In the genomic region with DNA sequence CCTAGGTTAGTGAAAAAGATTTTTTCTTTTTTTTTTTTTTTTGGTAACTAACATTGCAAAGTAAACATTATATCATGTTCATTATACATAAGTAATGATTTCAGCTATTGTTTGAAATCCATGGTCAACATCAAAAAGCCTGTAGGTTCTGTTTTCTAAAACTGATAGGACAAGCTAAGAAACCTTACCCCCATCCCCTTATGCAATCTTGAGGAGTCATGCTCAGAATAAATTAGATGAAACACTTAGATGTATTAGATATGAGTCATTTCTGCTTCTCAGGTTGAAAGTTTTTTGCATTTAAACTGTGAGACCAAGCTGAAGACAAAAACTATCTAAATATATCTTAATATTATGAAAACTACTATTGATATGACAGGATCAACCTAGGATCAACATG, we compare ENCODE assay signal across 22 cellular contexts. TPM values are rescaled to one million over a fixed set of nuclear protein-coding genes. Genes with fewer than 3 reads are reported as not detected.
A peak's percentile ranks its signal among the peaks of the same experiment; 100 is the strongest.
DNase-seq lines count a peak whose midpoint lies in the region; ATAC-seq and TF ChIP-seq lines count a peak whose summit lies in the region.
"Had no signal": no experiment of that assay in that cellular context is flagged by ENCODE, and none has a peak within 500 bp of the region (broad histone marks: within the 10 kb centered on the region; RNA-seq: fewer than 3 reads in every experiment).

No MANE protein-coding gene starts in this region.

- no peaks in the 10 kb centered on the region for H3K9me1 ChIP-seq in IMR-90 (ENCODE audit: insufficient read depth, low read length)

- H3K79me2 ChIP-seq in smooth muscle cell (ENCODE audit: low read depth), result no peaks in the 10 kb centered on the region

- no peaks in the 10 kb centered on the region; a peak in 1 of 4 replicates for H3K79me1 ChIP-seq in IMR-90 (ENCODE audit: low read depth in 1 of 2, low read length in 2 of 2)

- H3K4me1 ChIP-seq in IMR-90 (ENCODE audit: control insufficient read depth, insufficient read depth, low read length) (no peaks in the 10 kb centered on the region; the same call in 1 of the 2 replicates), smooth muscle cell (ENCODE audit: low read depth) (no peaks in the 10 kb centered on the region)

- H3K18ac ChIP-seq in IMR-90 (ENCODE audit: low read depth, low read length), result no peak overlapping the region

- no peaks in the 10 kb centered on the region for H3K27me3 ChIP-seq in IMR-90 (ENCODE audit: control insufficient read depth, insufficient read depth, low read length)
- H3K27me3 ChIP-seq in smooth muscle cell (ENCODE audit: low read depth), result no peaks in the 10 kb centered on the region

- CTCF ChIA-PET in IMR-90 (lab: Yijun Ruan, JAX), result interaction anchor here (0.6 kb wide), 1 partner anchor 655 kb away, joined by 3 read pairs; no protein-coding TSS in a partner anchor
- CTCF ChIA-PET in activated naive CD4-positive, alpha-beta T cell treated with anti-CD3 and anti-CD28 coated beads, Interleukin-2, amount 10 ng/mL, durations not matched to agents 7 days and 5 days (lab: Charles Lee), result no interaction called here

- intact Hi-C loops in IMR-90 (cut with micrococcal nuclease), result no loop called here

- peak; percentile 37; the same call in 1 of the 2 replicates for ATAC-seq in IMR-90 (ENCODE audit: low read depth)

- no peak for TF ChIP-seq RAD21 in IMR-90 (IDR thresholded peaks at IDR 0.05; ENCODE audit: low read length)

- TF ChIP-seq POLR2A in IMR-90 (IDR thresholded peaks at IDR 0.05; ENCODE audit: low read depth, low read length), result no peak

- no peak overlapping the region for H2BK20ac ChIP-seq in IMR-90 (ENCODE audit: low read depth, low read length)

- no peaks in the 10 kb centered on the region for H3K36me3 Mint-ChIP-seq in activated naive CD4-positive, alpha-beta T cell treated with anti-CD3 and anti-CD28 coated beads, Interleukin-2, amount 10 ng/mL, durations not matched to agents 7 days and 5 days

- no peak overlapping the region for H2AK9ac ChIP-seq in IMR-90 (replicated peaks; ENCODE audit: low read depth, low read length, poor library complexity)

- no peak overlapping the region for H2AK5ac ChIP-seq in IMR-90 (ENCODE audit: low read depth, low read length)

- H3K14ac ChIP-seq in IMR-90 (replicated peaks; ENCODE audit: low read depth, low read length), result no peak overlapping the region

- in situ Hi-C loops in IMR-90 (cut with MboI; ENCODE audit: low sequenced_read_pairs), result no loop called here

- no peak overlapping the region for H4K91ac ChIP-seq in IMR-90 (ENCODE audit: insufficient read depth, low read depth, low read length)

- H3F3A ChIP-seq in smooth muscle cell (ENCODE audit: low read depth), result no peaks in the 10 kb centered on the region

- no peak overlapping the region for H3K27ac Mint-ChIP-seq in activated naive CD4-positive, alpha-beta T cell treated with anti-CD3 and anti-CD28 coated beads, Interleukin-2, amount 10 ng/mL, durations not matched to agents 7 days and 5 days
- H3K27ac Mint-ChIP-seq: H9 had no signal

- H2BK15ac ChIP-seq in IMR-90 (ENCODE audit: low read depth, low read length), result no peak overlapping the region

- no peak overlapping the region for H3K23ac ChIP-seq in IMR-90 (ENCODE audit: low read depth, low read length)

- no peak overlapping the region for H4K5ac ChIP-seq in IMR-90 (ENCODE audit: low read depth, low read length)

- no peak overlapping the region for H3K56ac ChIP-seq in IMR-90 (ENCODE audit: extremely low read depth, insufficient read depth, low read length)

- H3K36me3 ChIP-seq in IMR-90 (ENCODE audit: control insufficient read depth, insufficient read depth, low read length) (no peaks in the 10 kb centered on the region), smooth muscle cell (ENCODE audit: low read depth) (no peaks in the 10 kb centered on the region)

- H3K4me3 ChIP-seq in IMR-90 (ENCODE audit: insufficient read depth, low read depth, low read length), result no peak overlapping the region
- H3K4me3 ChIP-seq in smooth muscle cell, result no peak overlapping the region
- H3K4me3 ChIP-seq: PC-9 had no signal

- H3K4me1 Mint-ChIP-seq in activated naive CD4-positive, alpha-beta T cell treated with anti-CD3 and anti-CD28 coated beads, Interleukin-2, amount 10 ng/mL, durations not matched to agents 7 days and 5 days, result no peaks in the 10 kb centered on the region

- dilution Hi-C loops in IMR-90 (cut with HindIII; ENCODE audit: low sequenced_read_pairs, unreplicated experiment), result no loop called here

- no peak overlapping the region for H2BK5ac ChIP-seq in IMR-90 (ENCODE audit: low read depth, low read length, poor library complexity, severe bottlenecking)

- no peaks in the 10 kb centered on the region for H3K27me3 Mint-ChIP-seq in activated naive CD4-positive, alpha-beta T cell treated with anti-CD3 and anti-CD28 coated beads, Interleukin-2, amount 10 ng/mL, durations not matched to agents 7 days and 5 days

- H2BK120ac ChIP-seq in IMR-90 (ENCODE audit: low read depth, low read length), result no peak overlapping the region

- H3K27ac ChIP-seq in IMR-90 (ENCODE audit: insufficient read depth, low read length) (no peak overlapping the region), smooth muscle cell (ENCODE audit: low read depth) (no peak overlapping the region)
- H3K27ac ChIP-seq: PC-9 had no signal

- POLR2A ChIA-PET in IMR-90 (lab: Charles Lee; ENCODE audit: unreplicated experiment), result no interaction called here

- H4K8ac ChIP-seq in IMR-90 (ENCODE audit: low read depth in 2 of 2, low read length in 2 of 2), result no peak overlapping the region

- H3K9me3 Mint-ChIP-seq in activated naive CD4-positive, alpha-beta T cell treated with anti-CD3 and anti-CD28 coated beads, Interleukin-2, amount 10 ng/mL, durations not matched to agents 7 days and 5 days, result peaks cover 23% of the 10 kb centered on the region

- no peak for TF ChIP-seq CTCF in AG09319 (IDR thresholded peaks at IDR 0.05; ENCODE audit: low read depth, low read length)
- no peak for TF ChIP-seq CTCF in IMR-90 (conservative IDR thresholded peaks at IDR 0.05; ENCODE audit: low read depth, low read length)
- no peak for TF ChIP-seq CTCF in smooth muscle cell (IDR thresholded peaks at IDR 0.05; ENCODE audit: borderline replicate concordance, insufficient read depth, poor library complexity, severe bottlenecking)

- H3K9ac ChIP-seq in IMR-90 (ENCODE audit: low read depth, low read length) (no peak overlapping the region), smooth muscle cell (ENCODE audit: low read depth) (no peak overlapping the region)

- no peak overlapping the region for H3K4ac ChIP-seq in IMR-90 (ENCODE audit: low read depth, low read length)

- H3K4me3 Mint-ChIP-seq in activated naive CD4-positive, alpha-beta T cell treated with anti-CD3 and anti-CD28 coated beads, Interleukin-2, amount 10 ng/mL, durations not matched to agents 7 days and 5 days, result no peak overlapping the region
- H3K4me3 Mint-ChIP-seq: H9 had no signal

- H2AFZ ChIP-seq in IMR-90 (replicated peaks; ENCODE audit: low read length, poor library complexity), result no peak overlapping the region
- H2AFZ ChIP-seq in smooth muscle cell (ENCODE audit: low read depth), result no peak overlapping the region
- H2AFZ ChIP-seq: PC-9 had no signal

- H4K20me1 ChIP-seq in IMR-90 (ENCODE audit: insufficient read depth, low read length) (no peaks in the 10 kb centered on the region), smooth muscle cell (ENCODE audit: low read depth) (no peaks in the 10 kb centered on the region)

- DNase-seq in AG09319 (ENCODE audit: extremely low read depth, low read depth) (peak; percentile 5), IMR-90 (peak; percentile 77), astrocyte of the hippocampus (ENCODE audit: low read depth, low spot score) (peak; percentile 12), iris pigment epithelial cell (ENCODE audit: low read depth) (peak; percentile 73), hippocampal formation (lab: John Stamatoyannopoulos, UW) (no peak), smooth muscle cell (lab: John Stamatoyannopoulos, UW; ENCODE audit: unreplicated experiment) (no peak), GDM1 (lab: John Stamatoyannopoulos, UW) (no peak)
- DNase-seq in activated naive CD4-positive, alpha-beta T cell treated with anti-CD3 and anti-CD28 coated beads, Interleukin-2, amount 10 ng/mL, durations not matched to agents 7 days and 5 days, result no peak
- DNase-seq: C1 segment of cervical spinal cord, DND-41, GF-D8, H9, KBM-7, NCI-H1417, NCI-H187, NCI-H2107, NCI-H2227 treated with DMSO at 0.1 percent for 48 hours, NCI-H510A treated with DMSO at 0.1 percent for 48 hours, NCI-H774 had no signal

- BruUV-seq in IMR-90 (replicated peaks; lab: Mats Ljungman, UMichigan), result no TSS peak

- H3K4me2 ChIP-seq in IMR-90 (ENCODE audit: low read depth, low read length) (no peak overlapping the region), smooth muscle cell (no peak overlapping the region)
- H3K4me2 ChIP-seq: PC-9 had no signal

- no peaks in the 10 kb centered on the region for H3K9me3 ChIP-seq in IMR-90 (ENCODE audit: control insufficient read depth, insufficient read depth, low read length)
- no peaks in the 10 kb centered on the region for H3K9me3 ChIP-seq in smooth muscle cell (replicated peaks; ENCODE audit: low read depth)

TF ChIP-seq in IMR-90, 13 proteins besides CTCF, POLR2A, EP300 and RAD21 (continues in another document):
- TF ChIP-seq MAZ (IDR thresholded peaks at IDR 0.05; ENCODE audit: borderline replicate concordance, low read depth, low read length) (0 out of 2 replicates have a peak, but pooled peaks have one; percentile 13), MAFK (IDR thresholded peaks at IDR 0.05; ENCODE audit: low read depth, low read length) (no peak), MXI1 (IDR thresholded peaks at IDR 0.05; ENCODE audit: borderline replicate concordance, low read depth, low read length) (no peak), CEBPB (IDR thresholded peaks at IDR 0.05; ENCODE audit: low read depth, low read length) (peak; percentile 91), FOS (IDR thresholded peaks at IDR 0.05; ENCODE audit: low read depth, low read length) (peak; percentile 70; the same call in 1 of the 2 replicates)
- TF ChIP-seq, protein P1, sequence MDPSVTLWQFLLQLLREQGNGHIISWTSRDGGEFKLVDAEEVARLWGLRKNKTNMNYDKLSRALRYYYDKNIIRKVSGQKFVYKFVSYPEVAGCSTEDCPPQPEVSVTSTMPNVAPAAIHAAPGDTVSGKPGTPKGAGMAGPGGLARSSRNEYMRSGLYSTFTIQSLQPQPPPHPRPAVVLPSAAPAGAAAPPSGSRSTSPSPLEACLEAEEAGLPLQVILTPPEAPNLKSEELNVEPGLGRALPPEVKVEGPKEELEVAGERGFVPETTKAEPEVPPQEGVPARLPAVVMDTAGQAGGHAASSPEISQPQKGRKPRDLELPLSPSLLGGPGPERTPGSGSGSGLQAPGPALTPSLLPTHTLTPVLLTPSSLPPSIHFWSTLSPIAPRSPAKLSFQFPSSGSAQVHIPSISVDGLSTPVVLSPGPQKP (IDR thresholded peaks at IDR 0.05; ENCODE audit: borderline replicate concordance, low read depth, low read length), result no peak

RNA-seq across cellular contexts. Expression of a gene that starts 39.0 kb away (rescaled TPM):
- not detected in 2 replicates for total RNA-seq in IMR-90 (2012; rRNA removed)
- polyA plus RNA-seq in IMR-90 (2012; rRNA removed), result not detected in 2 replicates
- polyA plus RNA-seq in IMR-90 (2012; cell fraction: cytosol; rRNA removed), result not detected in 2 replicates
- polyA plus RNA-seq in IMR-90 (2012; cell fraction: nucleus; rRNA removed; ENCODE audit: low replicate concordance), result not detected in 2 replicates
- total RNA-seq in smooth muscle cell, result not detected in 2 replicates
- polyA plus RNA-seq in smooth muscle cell, result not detected in 2 replicates
- total RNA-seq: A673, H9, PC-9, SK-MEL-5 had no signal

Comparison
In these comparisons a context has a peak if more than half of its experiments do, and no peak if none do; other contexts are left out.
1. DNase-seq: peak in AG09319 (single experiment), IMR-90 (single experiment), astrocyte of the hippocampus (single experiment) and iris pigment epithelial cell (single experiment); none in hippocampal formation (0 of 2), smooth muscle cell (single experiment), activated naive CD4-positive, alpha-beta T cell treated with anti-CD3 and anti-CD28 coated beads, Interleukin-2, amount 10 ng/mL, durations not matched to agents 7 days and 5 days (single experiment) and GDM1 (single experiment).